26 cellular contexts compared by ENCODE assay signal in genomic region chr4:83238849-83239248, GRCh38.
"Had no signal": no experiment of that assay in that cellular context is flagged by ENCODE, and none has a peak within 500 bp of the region (broad histone marks: within the 10 kb centered on the region; RNA-seq: fewer than 3 reads in every experiment).

No MANE protein-coding gene starts in this region.

- H3K27me3 ChIP-seq: brain microvascular endothelial cell, right atrium auricular region, suprapubic skin, tibial artery, upper lobe of right lung had no signal

- H3K36me3 ChIP-seq: brain microvascular endothelial cell, right atrium auricular region, suprapubic skin, tibial artery, upper lobe of right lung had no signal

- H3K9me3 ChIP-seq: right atrium auricular region, suprapubic skin, tibial artery, upper lobe of right lung had no signal

- H3K27ac ChIP-seq: brain microvascular endothelial cell, coronary artery, right atrium auricular region, suprapubic skin, tibial artery, upper lobe of right lung had no signal

- H3K4me1 ChIP-seq: right atrium auricular region, suprapubic skin, tibial artery, upper lobe of right lung had no signal

- FAIRE-seq: astrocyte, keratinocyte had no signal

- H3K4me3 ChIP-seq: coronary artery, right atrium auricular region, suprapubic skin, tibial artery, upper lobe of right lung had no signal

- DNase-seq: activated CD4-positive, alpha-beta T cell treated with anti-CD3 and anti-CD28 coated beads for 36 hours; activated CD4-positive, alpha-beta T cell treated with anti-CD3 and anti-CD28 coated beads, Interleukin-2, amount 50 U/mL, for 48 hours; activated CD4-positive, CD25-positive, alpha-beta regulatory T cell; activated CD8-positive, alpha-beta memory T cell treated with anti-CD3 and anti-CD28 coated beads, Interleukin-2, amount 50 U/mL, for 4 hours; activated effector memory CD4-positive, alpha-beta T cell treated with anti-CD3 and anti-CD28 coated beads, Interleukin-2, amount 50 U/mL, for 16 hours; activated naive CD4-positive, alpha-beta T cell treated with anti-CD3 and anti-CD28 coated beads for 36 hours; activated T-cell treated with anti-CD3 and anti-CD28 coated beads, Interleukin-2, amount 50 U/mL, for 1 hour; amniotic stem cell; brain microvascular endothelial cell; effector memory CD8-positive, alpha-beta T cell; foreskin fibroblast; head of caudate nucleus; hippocampal formation; left colon; mammary epithelial cell; stimulated activated CD4-positive, alpha-beta T cell treated with anti-CD3 and anti-CD28 coated beads, Interleukin-15, amount 100 ng/mL, for 24 hours; stimulated activated CD4-positive, alpha-beta T cell treated with anti-CD3 and anti-CD28 coated beads, Interleukin-2, amount 100 ng/mL, for 24 hours; stimulated activated naive B cell treated with anti-CD40 and anti-IgM and Interleukin-4, amounts not matched to agents 10 μg/mL and 1 μg/mL and 100 μg/mL, for 72 hours; tibial artery; upper lobe of right lung had no signal

- ATAC-seq: activated CD4-positive, alpha-beta T cell treated with anti-CD3 and anti-CD28 coated beads for 36 hours; effector memory CD8-positive, alpha-beta T cell; left colon; natural killer cell treated with Interleukin-12 subunit alpha and Interleukin-12 subunit beta and Interleukin-15 and Interleukin-18, amount 100 ng/mL, for 72 hours; stimulated activated naive B cell treated with anti-CD40 and anti-IgM and Interleukin-4, amounts not matched to agents 10 μg/mL and 1 μg/mL and 100 μg/mL, for 72 hours; upper lobe of right lung had no signal
